ENCODE assay signal across 10 cellular contexts in genomic region chr9:129406278-129407225, GRCh38.
DNase-seq lines count a peak whose midpoint lies in the region; ATAC-seq and TF ChIP-seq lines count a peak whose summit lies in the region.
"Had no signal": no experiment of that assay in that cellular context is flagged by ENCODE, and none has a peak within 500 bp of the region (broad histone marks: within the 10 kb centered on the region; RNA-seq: fewer than 3 reads in every experiment).

No MANE protein-coding gene starts in this region.

- H3K4me1 Mint-ChIP-seq in Calu3 (ENCODE audit: low read depth, unreplicated experiment) (peaks cover 29% of the 10 kb centered on the region), nephron progenitor cell (peaks cover 81% of the 10 kb centered on the region)

- in situ Hi-C loops in brain microvascular endothelial cell (cut with HindIII; ENCODE audit: low pct_ligation_motif_present, low sequenced_read_pairs) = no loop called here

- H3K9me3 Mint-ChIP-seq in Calu3 (ENCODE audit: low read depth, unreplicated experiment) (peaks cover 9% of the 10 kb centered on the region), nephron progenitor cell (peaks cover 12% of the 10 kb centered on the region)

- DNase-seq in Calu3 (peak; percentile 60), MV-4-11 (lab: John Stamatoyannopoulos, UW) (peak; percentile 7), colonic mucosa (peak; percentile 91), nephron progenitor cell (no peak), brain microvascular endothelial cell (no peak), NCI-H1417 treated with DMSO at 0.1 percent for 48 hours (lab: John Stamatoyannopoulos, UW) (no peak)
- no peak for DNase-seq in stimulated activated CD4-positive, alpha-beta T cell treated with anti-CD3 and anti-CD28 coated beads, Interleukin-1b, Interleukin-23, amount 100 ng/mL, for 48 hours

- H3K4me1 ChIP-seq in colonic mucosa = peaks cover 7% of the 10 kb centered on the region
- H3K4me1 ChIP-seq: breast epithelium had no signal

- ATAC-seq in GM19023 (IDR thresholded peaks at IDR 0.05; ENCODE audit: unreplicated experiment) = no peak

- no peaks in the 10 kb centered on the region for H3K36me3 ChIP-seq in colonic mucosa
- no peaks in the 10 kb centered on the region for H3K36me3 ChIP-seq in brain microvascular endothelial cell (replicated peaks)
- H3K36me3 ChIP-seq: breast epithelium, neutrophil had no signal

- no peak overlapping the region for H3K27ac ChIP-seq in colonic mucosa
- no peak overlapping the region for H3K27ac ChIP-seq in brain microvascular endothelial cell
- H3K27ac ChIP-seq: breast epithelium, neutrophil had no signal

- no peaks in the 10 kb centered on the region for H3K9me3 ChIP-seq in colonic mucosa
- H3K9me3 ChIP-seq: breast epithelium, neutrophil had no signal

- no TSS peak for BruUV-seq in Calu3 (replicated peaks; lab: Mats Ljungman, UMichigan)

- TF ChIP-seq CTCF in Calu3 (IDR thresholded peaks at IDR 0.05; ENCODE audit: unreplicated experiment) (no peak), colonic mucosa (IDR thresholded peaks at IDR 0.05) (no peak), nephron progenitor cell (IDR thresholded peaks at IDR 0.05) (no peak), brain microvascular endothelial cell (IDR thresholded peaks at IDR 0.05; ENCODE audit: low read depth, low read length, missing control alignments) (no peak)

- H3K27me3 Mint-ChIP-seq in Calu3 (ENCODE audit: unreplicated experiment) = no peaks in the 10 kb centered on the region
- H3K27me3 Mint-ChIP-seq in nephron progenitor cell (ENCODE audit: low read depth, poor library complexity) = peaks cover 6% of the 10 kb centered on the region

- H3K27me3 ChIP-seq in colonic mucosa (no peaks in the 10 kb centered on the region), brain microvascular endothelial cell (replicated peaks) (no peaks in the 10 kb centered on the region)
- H3K27me3 ChIP-seq: breast epithelium had no signal

- peaks cover 9% of the 10 kb centered on the region for H3K36me3 Mint-ChIP-seq in Calu3 (ENCODE audit: insufficient read depth, unreplicated experiment)
- peaks cover 9% of the 10 kb centered on the region for H3K36me3 Mint-ChIP-seq in nephron progenitor cell (ENCODE audit: low read depth)

- CTCF ChIA-PET in Calu3 (lab: Charles Lee) = no interaction called here

- intact Hi-C loops in Calu3 (cut with micrococcal nuclease; ENCODE audit: unreplicated experiment) = no loop called here
- intact Hi-C loops in colonic mucosa (cut with DNase I) = no loop called here

- H3K4me3 ChIP-seq in colonic mucosa (no peak overlapping the region), brain microvascular endothelial cell (ENCODE audit: low read depth, low read length) (no peak overlapping the region)
- H3K4me3 ChIP-seq: breast epithelium had no signal

- H3K9ac ChIP-seq in colonic mucosa (ENCODE audit: low read depth in 2 of 2, low read length in 2 of 2) = peak overlapping the region in 1 of 2 donors; percentile 13

- H3K4me3 Mint-ChIP-seq in Calu3 (ENCODE audit: low read depth, unreplicated experiment) (peak overlapping the region; percentile 16), nephron progenitor cell (no peak overlapping the region)

- peak overlapping the region; percentile 50 for H3K27ac Mint-ChIP-seq in Calu3 (ENCODE audit: unreplicated experiment)
- H3K27ac Mint-ChIP-seq in nephron progenitor cell = peak overlapping the region; percentile 87

Comparison
In these comparisons a context has a peak if more than half of its experiments do, and no peak if none do; other contexts are left out.
1. DNase-seq: peak in Calu3 (single experiment), MV-4-11 (single experiment) and colonic mucosa (single experiment); none in nephron progenitor cell (single experiment), stimulated activated CD4-positive, alpha-beta T cell treated with anti-CD3 and anti-CD28 coated beads, Interleukin-1b, Interleukin-23, amount 100 ng/mL, for 48 hours (single experiment), brain microvascular endothelial cell (single experiment) and NCI-H1417 treated with DMSO at 0.1 percent for 48 hours (single experiment).